In the genomic region with DNA sequence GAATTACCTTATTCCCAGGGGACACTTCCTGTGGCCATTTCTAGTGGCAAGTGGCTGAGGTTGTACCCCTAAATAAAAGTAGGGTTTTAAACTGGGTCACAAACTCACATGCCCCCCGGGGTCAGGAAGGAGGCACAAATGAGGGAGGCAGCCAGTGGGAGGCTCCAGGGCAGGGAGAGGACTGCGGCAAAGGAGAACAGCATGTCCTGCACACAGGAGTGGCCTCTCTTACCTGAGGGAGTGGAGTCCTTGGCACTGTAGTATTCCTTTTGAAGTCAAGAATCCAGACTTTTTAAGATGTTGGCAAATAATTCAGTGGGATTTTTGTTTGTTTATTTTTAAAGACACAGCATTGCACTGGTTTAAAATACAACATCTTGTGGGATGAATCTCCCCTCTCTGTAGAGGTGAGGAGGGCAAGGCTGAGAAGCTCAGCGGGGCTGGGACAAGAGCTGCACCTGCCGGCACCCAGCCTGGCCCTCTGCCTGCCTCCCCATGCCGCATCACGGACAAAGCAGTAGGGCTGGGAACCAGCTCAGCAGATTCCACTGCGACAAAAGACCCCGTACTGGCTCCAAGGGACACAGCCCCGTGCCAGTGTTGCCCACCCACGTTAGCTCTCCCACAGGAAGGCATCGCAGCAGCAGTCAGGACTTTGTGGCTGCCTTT, we compare ENCODE assay signal across 1 cellular context.
TF ChIP-seq lines count a peak whose summit lies in the region.

No MANE protein-coding gene starts in this region.

TF ChIP-seq in endothelial cell of umbilical vein, 7 proteins besides CTCF, POLR2A, EP300 and RAD21:
- TF ChIP-seq FOS (IDR thresholded peaks at IDR 0.05; ENCODE audit: borderline replicate concordance, insufficient read depth, low read length) (no peak), GATA2 (IDR thresholded peaks at IDR 0.05; ENCODE audit: insufficient read depth, insufficient read length, low read depth, low read length) (no peak), EZH2 (IDR thresholded peaks at IDR 0.05; ENCODE audit: borderline replicate concordance, low read depth, low read length, severe bottlenecking) (no peak), POLR2AphosphoS5 (IDR thresholded peaks at IDR 0.05; ENCODE audit: insufficient read depth, low read depth, low read length) (no peak), MYC (IDR thresholded peaks at IDR 0.05; ENCODE audit: low read depth, low read length) (no peak), JUN (IDR thresholded peaks at IDR 0.05; ENCODE audit: borderline replicate concordance, insufficient read depth, insufficient read length, low read depth) (no peak)
- TF ChIP-seq, protein P1, sequence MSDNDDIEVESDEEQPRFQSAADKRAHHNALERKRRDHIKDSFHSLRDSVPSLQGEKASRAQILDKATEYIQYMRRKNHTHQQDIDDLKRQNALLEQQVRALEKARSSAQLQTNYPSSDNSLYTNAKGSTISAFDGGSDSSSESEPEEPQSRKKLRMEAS (IDR thresholded peaks at IDR 0.05; ENCODE audit: insufficient read depth, insufficient read length) = no peak
